In genomic region chr10:126050301-126050700, GRCh38 we compare ENCODE assay signal across 17 cellular contexts.
DNase-seq lines count a peak whose midpoint lies in the region; ATAC-seq and TF ChIP-seq lines count a peak whose summit lies in the region.
"Had no signal": no experiment of that assay in that cellular context is flagged by ENCODE, and none has a peak within 500 bp of the region (broad histone marks: within the 10 kb centered on the region; RNA-seq: fewer than 3 reads in every experiment).

No MANE protein-coding gene starts in this region.

- CTCF ChIA-PET in PC-3 (lab: Charles Lee) (no interaction called here), mammary epithelial cell (lab: Charles Lee; ENCODE audit: low non-redundant PET) (no interaction called here)
- CTCF ChIA-PET in activated naive CD4-positive, alpha-beta T cell treated with anti-CD3 and anti-CD28 coated beads for 36 hours (lab: Charles Lee): no interaction called here

- no peaks in the 10 kb centered on the region for H3K9me2 ChIP-seq in PC-3 (replicated peaks; ENCODE audit: low read length)

- no peak overlapping the region for H3K4me3 Mint-ChIP-seq in stimulated activated memory B cell treated with anti-CD40 and anti-IgM and Interleukin-4, amounts not matched to agents 10 μg/mL and 1 μg/mL and 100 μg/mL, for 72 hours
- H3K4me3 Mint-ChIP-seq in activated naive CD4-positive, alpha-beta T cell treated with anti-CD3 and anti-CD28 coated beads for 36 hours: no peak overlapping the region
- H3K4me3 Mint-ChIP-seq: CD8-positive, alpha-beta T cell; H9 had no signal

- POLR2A ChIA-PET in PC-3 (lab: Charles Lee; ENCODE audit: unreplicated experiment): interaction anchor here (0.7 kb wide), 1 partner anchor 130 kb away, joined by 4 read pairs; no protein-coding TSS in a partner anchor

- no peaks in the 10 kb centered on the region for H3K36me3 Mint-ChIP-seq in stimulated activated memory B cell treated with anti-CD40 and anti-IgM and Interleukin-4, amounts not matched to agents 10 μg/mL and 1 μg/mL and 100 μg/mL, for 72 hours
- no peaks in the 10 kb centered on the region for H3K36me3 Mint-ChIP-seq in activated naive CD4-positive, alpha-beta T cell treated with anti-CD3 and anti-CD28 coated beads for 36 hours (ENCODE audit: low read depth)
- H3K36me3 Mint-ChIP-seq: CD8-positive, alpha-beta T cell had no signal

- H3K4me1 ChIP-seq in PC-3 (ENCODE audit: insufficient read depth, low read length) (peaks cover 10% of the 10 kb centered on the region), mammary epithelial cell (ENCODE audit: insufficient read depth, low read length) (peaks cover 24% of the 10 kb centered on the region), mesodermal cell (ENCODE audit: control insufficient read depth, insufficient read depth, low read length, poor library complexity, severe bottlenecking) (peaks cover 11% of the 10 kb centered on the region)
- H3K4me1 ChIP-seq: SJSA1 had no signal

- H3K27ac Mint-ChIP-seq in stimulated activated memory B cell treated with anti-CD40 and anti-IgM and Interleukin-4, amounts not matched to agents 10 μg/mL and 1 μg/mL and 100 μg/mL, for 72 hours: peak overlapping the region; percentile 13
- no peak overlapping the region for H3K27ac Mint-ChIP-seq in activated naive CD4-positive, alpha-beta T cell treated with anti-CD3 and anti-CD28 coated beads for 36 hours
- H3K27ac Mint-ChIP-seq: CD8-positive, alpha-beta T cell had no signal

- TF ChIP-seq CTCF in PC-3 (conservative IDR thresholded peaks at IDR 0.05; ENCODE audit: low read depth, low read length): no peak
- no peak for TF ChIP-seq CTCF in mammary epithelial cell (conservative IDR thresholded peaks at IDR 0.05 in 1 of 2, IDR thresholded peaks at IDR 0.05 in 1 of 2; ENCODE audit: extremely low read depth in 1 of 2, insufficient read depth in 1 of 2, low read depth in 1 of 2, low read length in 2 of 2)

- H4K20me1 ChIP-seq in PC-3 (ENCODE audit: low read length) (no peaks in the 10 kb centered on the region), mammary epithelial cell (ENCODE audit: insufficient read depth, low read length) (no peaks in the 10 kb centered on the region)

- H2AFZ ChIP-seq in PC-3 (ENCODE audit: low read length): no peak overlapping the region
- H2AFZ ChIP-seq in mammary epithelial cell (ENCODE audit: low read depth, low read length): peak overlapping the region; percentile 85

- H3K27me3 ChIP-seq in PC-3 (ENCODE audit: low read length) (no peaks in the 10 kb centered on the region), mammary epithelial cell (ENCODE audit: insufficient read depth, low read length) (no peaks in the 10 kb centered on the region)
- H3K27me3 ChIP-seq: SJSA1 had no signal

- dilution Hi-C loops in mammary epithelial cell (cut with HindIII; ENCODE audit: low sequenced_read_pairs): no loop called here

- H3K9me3 Mint-ChIP-seq in stimulated activated memory B cell treated with anti-CD40 and anti-IgM and Interleukin-4, amounts not matched to agents 10 μg/mL and 1 μg/mL and 100 μg/mL, for 72 hours: no peaks in the 10 kb centered on the region
- H3K9me3 Mint-ChIP-seq in activated naive CD4-positive, alpha-beta T cell treated with anti-CD3 and anti-CD28 coated beads for 36 hours: no peaks in the 10 kb centered on the region
- H3K9me3 Mint-ChIP-seq: CD8-positive, alpha-beta T cell; H9 had no signal

- no peak overlapping the region for H3K4me2 ChIP-seq in PC-3 (ENCODE audit: low read length)
- peak overlapping the region; percentile 59 for H3K4me2 ChIP-seq in mammary epithelial cell (ENCODE audit: insufficient read depth, low read depth, low read length)

- no peaks in the 10 kb centered on the region for H3F3A ChIP-seq in PC-3 (ENCODE audit: low read length, unreplicated experiment)

- DNase-seq in PC-3 (no peak), mammary epithelial cell (no peak), NCI-H345 treated with DMSO at 0.1 percent for 48 hours (lab: John Stamatoyannopoulos, UW; ENCODE audit: unreplicated experiment) (no peak), HPDE6-E6E7 (ENCODE audit: extremely low spot score) (no peak)
- DNase-seq in activated naive CD4-positive, alpha-beta T cell treated with anti-CD3 and anti-CD28 coated beads for 36 hours: no peak
- DNase-seq: ACHN; AML-193; CD8-positive, alpha-beta T cell; H9; NCI-H1436 treated with DMSO at 0.1 percent for 48 hours; NCI-H2029 treated with DMSO at 0.1 percent for 48 hours; NCI-H510A; NCI-H774 had no signal

- H3K27ac ChIP-seq in PC-3 (ENCODE audit: low read length) (peak overlapping the region; percentile 36), mammary epithelial cell (ENCODE audit: insufficient read depth, low read depth, low read length) (no peak overlapping the region), mesodermal cell (ENCODE audit: low read depth, low read length, severe bottlenecking) (peak overlapping the region; percentile 11)
- H3K27ac ChIP-seq: SJSA1 had no signal

- H3K79me2 ChIP-seq in PC-3 (ENCODE audit: low read length): no peaks in the 10 kb centered on the region
- no peaks in the 10 kb centered on the region for H3K79me2 ChIP-seq in mammary epithelial cell (ENCODE audit: insufficient read depth, low read length)

- H3K9ac ChIP-seq in PC-3 (ENCODE audit: low read length): no peak overlapping the region
- no peak overlapping the region for H3K9ac ChIP-seq in mammary epithelial cell (ENCODE audit: insufficient read depth, low read length)

- H3K27me3 Mint-ChIP-seq in stimulated activated memory B cell treated with anti-CD40 and anti-IgM and Interleukin-4, amounts not matched to agents 10 μg/mL and 1 μg/mL and 100 μg/mL, for 72 hours: peaks cover 16% of the 10 kb centered on the region
- H3K27me3 Mint-ChIP-seq in activated naive CD4-positive, alpha-beta T cell treated with anti-CD3 and anti-CD28 coated beads for 36 hours (ENCODE audit: low read depth): peaks cover 2% of the 10 kb centered on the region

- intact Hi-C loops in PC-3 (cut with micrococcal nuclease) (no loop called here), mammary epithelial cell (cut with micrococcal nuclease) (no loop called here)
- intact Hi-C loops in activated naive CD4-positive, alpha-beta T cell treated with anti-CD3 and anti-CD28 coated beads for 36 hours (cut with micrococcal nuclease): no loop called here

- 13% methylated on average over 6 of the region's 7 CpGs for WGBS in mammary epithelial cell (ENCODE audit: low coverage, missing lambda C conversion rate)
- WGBS in mesodermal cell (ENCODE audit: insufficient coverage in 2 of 2), 2 experiments: 79 to 93% methylated on average over 7 of the region's 7 CpGs

- no peak for ATAC-seq in PC-3
- no peak for ATAC-seq in stimulated activated memory B cell treated with anti-CD40 and anti-IgM and Interleukin-4, amounts not matched to agents 10 μg/mL and 1 μg/mL and 100 μg/mL, for 72 hours
- ATAC-seq: CD8-positive, alpha-beta T cell; K562 had no signal

- in situ Hi-C loops in mammary epithelial cell (cut with MboI; ENCODE audit: low sequenced_read_pairs in 2 of 2): no loop called here

- H3K4me3 ChIP-seq in PC-3 (ENCODE audit: low read length) (no peak overlapping the region), mammary epithelial cell (replicated peaks in 1 of 3; ENCODE audit: insufficient read depth in 1 of 3, low read depth in 2 of 3, low read length in 3 of 3) (no peak overlapping the region), mesodermal cell (ENCODE audit: extremely low read depth, insufficient read depth, low read length, poor library complexity, severe bottlenecking) (no peak overlapping the region)
- H3K4me3 ChIP-seq: K562, SJSA1 had no signal

- H3K36me3 ChIP-seq in PC-3 (ENCODE audit: low read depth, low read length): no peaks in the 10 kb centered on the region
- H3K36me3 ChIP-seq in mammary epithelial cell (ENCODE audit: insufficient read depth, low read length): no peaks in the 10 kb centered on the region
- no peaks in the 10 kb centered on the region for H3K36me3 ChIP-seq in mesodermal cell (ENCODE audit: control insufficient read depth, insufficient read depth, low read length)
- H3K36me3 ChIP-seq: SJSA1 had no signal

- BruUV-seq in PC-3 (replicated peaks; lab: Mats Ljungman, UMichigan): no TSS peak
- no TSS peak for BruUV-seq in mammary epithelial cell (replicated peaks; lab: Mats Ljungman, UMichigan)

- no peaks in the 10 kb centered on the region for H3K4me1 Mint-ChIP-seq in stimulated activated memory B cell treated with anti-CD40 and anti-IgM and Interleukin-4, amounts not matched to agents 10 μg/mL and 1 μg/mL and 100 μg/mL, for 72 hours
- no peaks in the 10 kb centered on the region for H3K4me1 Mint-ChIP-seq in activated naive CD4-positive, alpha-beta T cell treated with anti-CD3 and anti-CD28 coated beads for 36 hours (ENCODE audit: low read depth)
- H3K4me1 Mint-ChIP-seq: H9 had no signal

- H3K9me3 ChIP-seq in PC-3 (ENCODE audit: low read length) (no peaks in the 10 kb centered on the region), mammary epithelial cell (replicated peaks; ENCODE audit: insufficient read depth, low read length) (no peaks in the 10 kb centered on the region), mesodermal cell (ENCODE audit: control insufficient read depth, low read length) (no peaks in the 10 kb centered on the region)
- H3K9me3 ChIP-seq: SJSA1 had no signal
